20 cellular contexts compared by ENCODE assay signal in the genomic region with DNA sequence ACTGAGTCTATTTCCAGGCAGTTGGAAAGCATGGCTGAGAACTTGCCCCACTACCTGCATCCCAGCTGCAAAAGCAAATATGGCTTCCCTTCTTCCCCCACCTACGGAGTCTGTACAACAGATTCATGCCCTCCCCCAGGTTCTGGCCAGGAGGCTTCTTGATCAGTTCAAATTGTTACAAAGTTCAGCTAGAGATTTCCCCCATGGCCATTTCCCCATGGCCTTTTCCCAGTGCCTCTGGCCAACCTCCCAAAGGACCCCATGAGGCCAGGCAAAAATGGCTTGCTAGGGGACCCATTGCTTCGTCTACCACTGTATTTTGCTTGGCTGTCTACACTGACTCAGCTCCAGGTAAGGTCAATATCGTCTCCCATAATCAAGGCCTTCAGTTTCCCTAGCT.
DNase-seq lines count a peak whose midpoint lies in the region; ATAC-seq and TF ChIP-seq lines count a peak whose summit lies in the region.
"Had no signal": no experiment of that assay in that cellular context is flagged by ENCODE, and none has a peak within 500 bp of the region (broad histone marks: within the 10 kb centered on the region; RNA-seq: fewer than 3 reads in every experiment).

No MANE protein-coding gene starts in this region.

- no peak overlapping the region for H2BK120ac ChIP-seq in neuronal stem cell (ENCODE audit: low read depth, low read length)

- no peak for TF ChIP-seq POLR2A in breast epithelium (IDR thresholded peaks at IDR 0.05)

- no peaks in the 10 kb centered on the region for H3K36me3 ChIP-seq in SJCRH30
- no peaks in the 10 kb centered on the region for H3K36me3 ChIP-seq in mucosa of rectum (ENCODE audit: control insufficient read depth in 2 of 2, insufficient read depth in 2 of 2, low read length in 2 of 2)
- H3K36me3 ChIP-seq in neuronal stem cell (replicated peaks in 1 of 2; ENCODE audit: control insufficient read depth in 2 of 2, insufficient read depth in 2 of 2, low read length in 2 of 2), result no peaks in the 10 kb centered on the region
- H3K36me3 ChIP-seq in upper lobe of right lung, result no peaks in the 10 kb centered on the region
- H3K36me3 ChIP-seq in breast epithelium, result no peaks in the 10 kb centered on the region
- H3K36me3 ChIP-seq: BLaER1 treated with 17β-estradiol and CSF1 and Interleukin-3, amounts not matched to agents 10 nM and 100 nM had no signal

- H2BK15ac ChIP-seq in neuronal stem cell (ENCODE audit: low read length), result no peak overlapping the region

- intact Hi-C loops in upper lobe of right lung (cut with DNase I) (no loop called here), breast epithelium (cut with DNase I; ENCODE audit: low total_unique reads) (no loop called here)

- no peaks in the 10 kb centered on the region for H3K27me3 ChIP-seq in SJCRH30
- H3K27me3 ChIP-seq in mucosa of rectum (ENCODE audit: control insufficient read depth in 2 of 2, insufficient read depth in 2 of 2, low read length in 2 of 2), result no peaks in the 10 kb centered on the region
- H3K27me3 ChIP-seq in neuronal stem cell (ENCODE audit: control insufficient read depth in 3 of 3, insufficient read depth in 3 of 3, low read depth in 1 of 3, low read length in 3 of 3), result no peaks in the 10 kb centered on the region
- H3K27me3 ChIP-seq in upper lobe of right lung, result no peaks in the 10 kb centered on the region
- no peaks in the 10 kb centered on the region for H3K27me3 ChIP-seq in breast epithelium
- H3K27me3 ChIP-seq: BLaER1 treated with 17β-estradiol and CSF1 and Interleukin-3, amounts not matched to agents 10 nM and 100 nM had no signal

- H3K14ac ChIP-seq in neuronal stem cell (ENCODE audit: low read length), result peak overlapping the region; percentile 21

- H2AK5ac ChIP-seq in neuronal stem cell (ENCODE audit: low read depth, low read length), result no peak overlapping the region

- H3K27ac ChIP-seq in SJCRH30, result peak overlapping the region; percentile 46
- peak overlapping the region; percentile 39 to 52 for H3K27ac ChIP-seq in mucosa of rectum (ENCODE audit: low read depth in 2 of 2, low read length in 2 of 2)
- H3K27ac ChIP-seq in neuronal stem cell (replicated peaks; ENCODE audit: low read length), result no peak overlapping the region
- no peak overlapping the region for H3K27ac ChIP-seq in upper lobe of right lung
- no peak overlapping the region for H3K27ac ChIP-seq in breast epithelium
- H3K27ac ChIP-seq: 22Rv1; A549; BLaER1 treated with 17β-estradiol and CSF1 and Interleukin-3, amounts not matched to agents 10 nM and 100 nM; C4-2B had no signal

- ATAC-seq in upper lobe of right lung (no peak), GM18858 (IDR thresholded peaks at IDR 0.05; ENCODE audit: unreplicated experiment) (no peak)
- ATAC-seq: A549; CD8-positive, alpha-beta T cell; GM12878 had no signal

- no peak overlapping the region for H2AFZ ChIP-seq in neuronal stem cell (ENCODE audit: low read length)

- DNase-seq in SJCRH30, result no peak
- DNase-seq in neuronal stem cell (ENCODE audit: low spot score), result no peak
- DNase-seq in upper lobe of right lung, result peak; percentile 13
- DNase-seq in HUDEP-2 (lab: John Stamatoyannopoulos, UW; ENCODE audit: unreplicated experiment in 76 of 76), result no peak
- DNase-seq in breast epithelium (ENCODE audit: low spot score in 2 of 2), result no peak
- DNase-seq: AML-193; Caco-2; Calu3; CD4-positive, alpha-beta T cell; CD8-positive, alpha-beta T cell; DND-41; EL; GDM1 had no signal

- no peaks in the 10 kb centered on the region for H3K79me1 ChIP-seq in neuronal stem cell (ENCODE audit: low read depth, low read length)

- TF ChIP-seq CTCF in upper lobe of right lung (IDR thresholded peaks at IDR 0.05), result no peak
- TF ChIP-seq CTCF in breast epithelium (IDR thresholded peaks at IDR 0.05), result no peak

- H2BK12ac ChIP-seq in neuronal stem cell (ENCODE audit: low read length), result no peak overlapping the region

- no peak overlapping the region for H2BK5ac ChIP-seq in neuronal stem cell (ENCODE audit: low read length)

- H3K23ac ChIP-seq in neuronal stem cell (ENCODE audit: low read depth, low read length, poor library complexity), result no peak overlapping the region

- no peak overlapping the region for H4K91ac ChIP-seq in neuronal stem cell (ENCODE audit: low read depth, low read length, poor library complexity)

- no CpG with 5 or more reads among the region's 3 CpGs for WGBS in neuronal stem cell (ENCODE audit: extremely low coverage in 2 of 2, insufficient read length in 2 of 2, insufficient replicate concordance in 1 of 2), 2 donors

- no peak overlapping the region for H3K4me2 ChIP-seq in neuronal stem cell (ENCODE audit: insufficient read depth, low read length, poor library complexity, severe bottlenecking)
- H3K4me2 ChIP-seq: A549; BLaER1 treated with 17β-estradiol and CSF1 and Interleukin-3, amounts not matched to agents 10 nM and 100 nM had no signal

- H3K4me1 ChIP-seq in SJCRH30, result peaks cover 18% of the 10 kb centered on the region
- H3K4me1 ChIP-seq in mucosa of rectum (ENCODE audit: control insufficient read depth in 2 of 2, insufficient read depth in 2 of 2, low read length in 2 of 2), result peaks cover 4 to 8% of the 10 kb centered on the region in 2 donors
- no peaks in the 10 kb centered on the region for H3K4me1 ChIP-seq in neuronal stem cell (ENCODE audit: control insufficient read depth in 2 of 2, insufficient read depth in 1 of 2, low read depth in 1 of 2, low read length in 2 of 2)
- H3K4me1 ChIP-seq in upper lobe of right lung, result no peaks in the 10 kb centered on the region
- no peaks in the 10 kb centered on the region for H3K4me1 ChIP-seq in breast epithelium
- H3K4me1 ChIP-seq: A549; BLaER1 treated with 17β-estradiol and CSF1 and Interleukin-3, amounts not matched to agents 10 nM and 100 nM; Caco-2 had no signal

- peaks cover 2% of the 10 kb centered on the region for H3K9me3 ChIP-seq in SJCRH30 (replicated peaks)
- H3K9me3 ChIP-seq in mucosa of rectum (ENCODE audit: control insufficient read depth in 2 of 2, low read length in 2 of 2), result no peaks in the 10 kb centered on the region
- peaks cover 0 to 3% of the 10 kb centered on the region in 2 donors for H3K9me3 ChIP-seq in neuronal stem cell (replicated peaks in 1 of 2; ENCODE audit: control insufficient read depth in 2 of 2, insufficient read depth in 1 of 2, low read depth in 1 of 2, low read length in 2 of 2)
- no peaks in the 10 kb centered on the region for H3K9me3 ChIP-seq in upper lobe of right lung
- H3K9me3 ChIP-seq in breast epithelium, result peaks cover 28 to 36% of the 10 kb centered on the region in 2 donors

- no peak overlapping the region for H3K9ac ChIP-seq in mucosa of rectum (ENCODE audit: low read depth in 1 of 2, low read length in 2 of 2)
- no peak overlapping the region for H3K9ac ChIP-seq in neuronal stem cell (ENCODE audit: low read depth, low read length, poor library complexity)
- H3K9ac ChIP-seq: BLaER1 treated with 17β-estradiol and CSF1 and Interleukin-3, amounts not matched to agents 10 nM and 100 nM had no signal

- H3K18ac ChIP-seq in neuronal stem cell (ENCODE audit: low read length), result no peak overlapping the region

- H3K4me3 ChIP-seq in SJCRH30 (no peak overlapping the region), mucosa of rectum (ENCODE audit: low read length in 2 of 2) (peak overlapping the region in 1 of 2 donors; percentile 9), neuronal stem cell (ENCODE audit: low read length in 2 of 2) (no peak overlapping the region), upper lobe of right lung (no peak overlapping the region), breast epithelium (no peak overlapping the region)
- H3K4me3 ChIP-seq: A549; BLaER1 treated with 17β-estradiol and CSF1 and Interleukin-3, amounts not matched to agents 10 nM and 100 nM; GM12878 had no signal

- no peak overlapping the region for H3K4ac ChIP-seq in neuronal stem cell (ENCODE audit: low read length)

- H4K8ac ChIP-seq in neuronal stem cell (ENCODE audit: low read depth, low read length), result no peak overlapping the region

Comparison
In these comparisons a context has a peak if more than half of its experiments do, and no peak if none do; other contexts are left out.
1. H3K27ac ChIP-seq: peak in SJCRH30 (single experiment) and mucosa of rectum (2 of 2); none in neuronal stem cell (single experiment), upper lobe of right lung (single experiment) and breast epithelium (0 of 2).